Comparison of ENCODE assay signal across 23 cellular contexts in genomic region chr6:30790734-30791383, GRCh38. TPM values are rescaled to one million over a fixed set of nuclear protein-coding genes. Genes with fewer than 3 reads are reported as not detected.
DNase-seq lines count a peak whose midpoint lies in the region; ATAC-seq and TF ChIP-seq lines count a peak whose summit lies in the region.
"Had no signal": no experiment of that assay in that cellular context is flagged by ENCODE, and none has a peak within 500 bp of the region (broad histone marks: within the 10 kb centered on the region; RNA-seq: fewer than 3 reads in every experiment).

No MANE protein-coding gene starts in this region.

- no peak overlapping the region; the same call in 1 of the 2 replicates for H3K14ac ChIP-seq in IMR-90 (replicated peaks; ENCODE audit: low read depth, low read length)

- peaks cover 15% of the 10 kb centered on the region for H3K4me1 Mint-ChIP-seq in neural progenitor cell

- no peak overlapping the region for H3K4me3 Mint-ChIP-seq in neural progenitor cell
- H3K4me3 Mint-ChIP-seq: HFFc6 had no signal

- DNase-seq in SK-N-SH (no peak), IMR-90 (no peak), neural progenitor cell (ENCODE audit: low spot score) (peak; percentile 23), head of caudate nucleus (no peak), upper lobe of left lung (no peak), uterus (no peak)
- DNase-seq: activated CD4-positive, CD25-positive, alpha-beta regulatory T cell treated with anti-CD3 and anti-CD28 coated beads, Interleukin-2, amount 50 U/mL, for 72 hours; activated effector memory CD4-positive, alpha-beta T cell treated with anti-CD3 and anti-CD28 coated beads, Interleukin-2, amount 50 U/mL, for 16 hours; AML-193; amniotic stem cell; esophagus squamous epithelium; HFFc6; midbrain; MM.1S; NCI-H2171 treated with DMSO at 0.1 percent for 48 hours; NCI-H526; stimulated activated CD4-positive, alpha-beta T cell treated with anti-CD3 and anti-CD28 coated beads, Interleukin-4, amount 100 ng/mL, for 24 hours; T1000; upper lobe of right lung had no signal

- peak; percentile 44; the same call in 2 of the 3 replicates for ATAC-seq in SK-N-SH treated with all-trans-retinoic acid at 6 μM for 48 hours
- no peak for ATAC-seq in IMR-90 (ENCODE audit: low read depth)
- no peak for ATAC-seq in upper lobe of left lung (ENCODE audit: low FRiP score in 2 of 2)
- ATAC-seq: upper lobe of right lung had no signal

- H3K9me1 ChIP-seq in IMR-90 (ENCODE audit: insufficient read depth, low read length), result peaks cover 18% of the 10 kb centered on the region

- H3K56ac ChIP-seq in IMR-90 (ENCODE audit: extremely low read depth, insufficient read depth, low read length), result no peak overlapping the region

- H3K79me2 ChIP-seq in SK-N-SH (ENCODE audit: insufficient read depth) (no peaks in the 10 kb centered on the region), neural progenitor cell (ENCODE audit: low read depth) (no peaks in the 10 kb centered on the region)

- peak overlapping the region; percentile 53 for H3K27ac Mint-ChIP-seq in neural progenitor cell
- H3K27ac Mint-ChIP-seq: HFFc6 had no signal

- intact Hi-C loops in IMR-90 (cut with micrococcal nuclease) (no loop called here), head of caudate nucleus (cut with DNase I) (no loop called here), uterus (cut with DNase I; ENCODE audit: low total_unique reads) (no loop called here)

- no peaks in the 10 kb centered on the region for H3K9me3 Mint-ChIP-seq in neural progenitor cell
- H3K9me3 Mint-ChIP-seq: HFFc6 had no signal

- H3F3A ChIP-seq in SK-N-SH (replicated peaks; ENCODE audit: insufficient read depth) (no peaks in the 10 kb centered on the region), neural progenitor cell (ENCODE audit: low read depth) (peaks cover 4% of the 10 kb centered on the region)

- no peak for TF ChIP-seq EP300 in SK-N-SH (IDR thresholded peaks at IDR 0.05; ENCODE audit: borderline replicate concordance in 1 of 2, low read depth in 1 of 2, low read length in 1 of 2)
- TF ChIP-seq EP300 in upper lobe of left lung (IDR thresholded peaks at IDR 0.05), result no peak

- WGBS in SK-N-SH (ENCODE audit: low lambda C conversion rate), result 97% methylated on average over 4 of the region's 4 CpGs
- WGBS in IMR-90 (ENCODE audit: extremely low coverage in 2 of 2, insufficient read length in 1 of 2), 2 experiments, result no CpG with 5 or more reads among the region's 4 CpGs
- WGBS in upper lobe of left lung, 2 donors, result 93 to 96% methylated on average over 4 of the region's 4 CpGs

- no peaks in the 10 kb centered on the region for H3K36me3 Mint-ChIP-seq in neural progenitor cell

- H3K36me3 ChIP-seq in SK-N-SH (replicated peaks in 1 of 2; ENCODE audit: control insufficient read depth in 1 of 2, insufficient read depth in 2 of 2, low read length in 1 of 2) (no peaks in the 10 kb centered on the region), IMR-90 (ENCODE audit: control insufficient read depth, insufficient read depth, low read length) (no peaks in the 10 kb centered on the region), duodenal mucosa (ENCODE audit: control insufficient read depth in 1 of 2, insufficient read depth in 2 of 2, low read length in 2 of 2) (no peaks in the 10 kb centered on the region), neural progenitor cell (no peaks in the 10 kb centered on the region), upper lobe of left lung (no peaks in the 10 kb centered on the region), uterus (no peaks in the 10 kb centered on the region)
- H3K36me3 ChIP-seq: cardiac muscle cell, esophagus squamous epithelium, upper lobe of right lung had no signal

- H2AK5ac ChIP-seq in IMR-90 (ENCODE audit: low read depth, low read length), result peak overlapping the region; percentile 88

- peak overlapping the region; percentile 52 for H2BK20ac ChIP-seq in IMR-90 (ENCODE audit: low read depth, low read length)

- no peak overlapping the region for H4K8ac ChIP-seq in IMR-90 (ENCODE audit: low read depth in 2 of 2, low read length in 2 of 2)

- H4K91ac ChIP-seq in IMR-90 (ENCODE audit: insufficient read depth, low read depth, low read length), result no peak overlapping the region; the same call in 1 of the 2 replicates

- 0 out of 2 replicates have a peak overlapping the region, but pooled peaks have one; percentile 31 for H3K23ac ChIP-seq in IMR-90 (ENCODE audit: low read depth, low read length)

- H3K27me3 Mint-ChIP-seq in neural progenitor cell (ENCODE audit: insufficient read depth, low read depth), result no peaks in the 10 kb centered on the region

- peak overlapping the region; percentile 65 for H2BK15ac ChIP-seq in IMR-90 (ENCODE audit: low read depth, low read length)

- H4K20me1 ChIP-seq in SK-N-SH (ENCODE audit: insufficient read depth), result no peaks in the 10 kb centered on the region
- no peaks in the 10 kb centered on the region for H4K20me1 ChIP-seq in IMR-90 (ENCODE audit: insufficient read depth, low read length)
- H4K20me1 ChIP-seq in neural progenitor cell (ENCODE audit: low read depth), result no peaks in the 10 kb centered on the region

- H3K4me1 ChIP-seq in SK-N-SH (ENCODE audit: control insufficient read depth in 1 of 2, insufficient read depth in 2 of 2, low read depth in 1 of 2, low read length in 1 of 2) (peaks cover 4 to 8% of the 10 kb centered on the region in 2 experiments; a peak in 1 of 4 replicates), IMR-90 (ENCODE audit: control insufficient read depth, insufficient read depth, low read length) (peaks cover 6% of the 10 kb centered on the region), duodenal mucosa (ENCODE audit: control insufficient read depth in 1 of 2, insufficient read depth in 2 of 2, low read length in 2 of 2) (peaks cover 3 to 7% of the 10 kb centered on the region in 2 donors), neural progenitor cell (no peaks in the 10 kb centered on the region), upper lobe of left lung (peaks cover 9 to 21% (median 13%) of the 10 kb centered on the region in 4 donors), uterus (no peaks in the 10 kb centered on the region)

- peak overlapping the region; percentile 36; the same call in 1 of the 2 replicates for H2BK120ac ChIP-seq in IMR-90 (ENCODE audit: low read depth, low read length)

- no peak overlapping the region for H3K18ac ChIP-seq in IMR-90 (ENCODE audit: low read depth, low read length)

- POLR2A ChIA-PET in SK-N-SH (lab: Yijun Ruan, JAX), result interaction anchor here (1.6 kb wide), 1 partner anchor 65 kb away, joined by 3 read pairs; no protein-coding TSS in a partner anchor
- POLR2A ChIA-PET in IMR-90 (lab: Charles Lee; ENCODE audit: unreplicated experiment), result interaction anchor here (0.6 to 1.0 kb wide), 2 partner anchors 9 to 100 kb away, joined by 3 read pairs; no protein-coding TSS in a partner anchor

- no TSS peak for BruUV-seq in IMR-90 (replicated peaks; lab: Mats Ljungman, UMichigan)

- dilution Hi-C loops in IMR-90 (cut with HindIII; ENCODE audit: low sequenced_read_pairs, unreplicated experiment), result no loop called here

- no peak overlapping the region; a peak in 1 of 4 replicates for H3K27ac ChIP-seq in SK-N-SH (ENCODE audit: low read depth in 2 of 2, low read length in 1 of 2)
- H3K27ac ChIP-seq in IMR-90 (ENCODE audit: insufficient read depth, low read length), result no peak overlapping the region
- peak overlapping the region; percentile 1 for H3K27ac ChIP-seq in duodenal mucosa (ENCODE audit: low read depth, low read length)
- no peak overlapping the region for H3K27ac ChIP-seq in neural progenitor cell
- no peak overlapping the region for H3K27ac ChIP-seq in upper lobe of left lung
- H3K27ac ChIP-seq in uterus, result no peak overlapping the region
- H3K27ac ChIP-seq: 22Rv1, cardiac muscle cell, esophagus squamous epithelium, upper lobe of right lung had no signal

- H3K4me3 ChIP-seq in SK-N-SH (ENCODE audit: low read depth in 2 of 2, low read length in 1 of 2), result no peak overlapping the region
- no peak overlapping the region for H3K4me3 ChIP-seq in IMR-90 (ENCODE audit: insufficient read depth, low read depth, low read length)
- no peak overlapping the region for H3K4me3 ChIP-seq in duodenal mucosa (ENCODE audit: low read depth in 1 of 2, low read length in 2 of 2)
- H3K4me3 ChIP-seq in neural progenitor cell, result no peak overlapping the region
- H3K4me3 ChIP-seq in upper lobe of left lung, result no peak overlapping the region
- no peak overlapping the region for H3K4me3 ChIP-seq in uterus
- H3K4me3 ChIP-seq: cardiac muscle cell, esophagus squamous epithelium, upper lobe of right lung had no signal

- in situ Hi-C loops in IMR-90 (cut with MboI; ENCODE audit: low sequenced_read_pairs), result no loop called here

- H3K9me3 ChIP-seq in SK-N-SH (no peaks in the 10 kb centered on the region), IMR-90 (ENCODE audit: control insufficient read depth, insufficient read depth, low read length) (no peaks in the 10 kb centered on the region), duodenal mucosa (ENCODE audit: control insufficient read depth in 1 of 2, low read length in 2 of 2) (no peaks in the 10 kb centered on the region), neural progenitor cell (ENCODE audit: low read depth) (no peaks in the 10 kb centered on the region), upper lobe of left lung (no peaks in the 10 kb centered on the region), uterus (no peaks in the 10 kb centered on the region)
- H3K9me3 ChIP-seq: esophagus squamous epithelium, upper lobe of right lung had no signal

- H3K27me3 ChIP-seq in SK-N-SH (ENCODE audit: insufficient read depth) (no peaks in the 10 kb centered on the region), IMR-90 (ENCODE audit: control insufficient read depth, insufficient read depth, low read length) (no peaks in the 10 kb centered on the region), duodenal mucosa (ENCODE audit: control insufficient read depth in 1 of 2, insufficient read depth in 2 of 2, low read length in 2 of 2) (no peaks in the 10 kb centered on the region), neural progenitor cell (peaks cover 3% of the 10 kb centered on the region), upper lobe of left lung (no peaks in the 10 kb centered on the region), uterus (no peaks in the 10 kb centered on the region)
- H3K27me3 ChIP-seq: cardiac muscle cell, esophagus squamous epithelium, upper lobe of right lung had no signal

- peak overlapping the region; percentile 39 for H3K4ac ChIP-seq in IMR-90 (ENCODE audit: low read depth, low read length)

- no peak overlapping the region for H2AFZ ChIP-seq in SK-N-SH (ENCODE audit: low read depth)
- H2AFZ ChIP-seq in IMR-90 (replicated peaks; ENCODE audit: low read length, poor library complexity), result peak overlapping the region; percentile 24
- no peak overlapping the region for H2AFZ ChIP-seq in neural progenitor cell (replicated peaks)

- H2AK9ac ChIP-seq in IMR-90 (replicated peaks; ENCODE audit: low read depth, low read length, poor library complexity), result peak overlapping the region; percentile 10

- H3K9me2 ChIP-seq in SK-N-SH, result no peaks in the 10 kb centered on the region

- no peak overlapping the region for H4K5ac ChIP-seq in IMR-90 (ENCODE audit: low read depth, low read length)

- no peak for TF ChIP-seq RAD21 in SK-N-SH (IDR thresholded peaks at IDR 0.05; ENCODE audit: low read length)
- TF ChIP-seq RAD21 in IMR-90 (IDR thresholded peaks at IDR 0.05; ENCODE audit: low read length), result no peak

- H2BK5ac ChIP-seq in IMR-90 (ENCODE audit: low read depth, low read length, poor library complexity, severe bottlenecking), result no peak overlapping the region

- no peaks in the 10 kb centered on the region for H3K79me1 ChIP-seq in IMR-90 (ENCODE audit: low read depth in 1 of 2, low read length in 2 of 2)

- H3K9ac ChIP-seq in SK-N-SH (no peak overlapping the region), IMR-90 (ENCODE audit: low read depth, low read length) (no peak overlapping the region), duodenal mucosa (ENCODE audit: low read depth in 1 of 2, low read length in 2 of 2) (no peak overlapping the region), neural progenitor cell (no peak overlapping the region)

- H3K4me2 ChIP-seq in SK-N-SH (no peak overlapping the region), IMR-90 (ENCODE audit: low read depth, low read length) (no peak overlapping the region), neural progenitor cell (no peak overlapping the region)

- no peak for TF ChIP-seq CTCF in SK-N-SH (IDR thresholded peaks at IDR 0.05)
- TF ChIP-seq CTCF in IMR-90 (conservative IDR thresholded peaks at IDR 0.05; ENCODE audit: low read depth, low read length), result no peak
- TF ChIP-seq CTCF in neural progenitor cell (IDR thresholded peaks at IDR 0.05), result no peak
- TF ChIP-seq CTCF in upper lobe of left lung (IDR thresholded peaks at IDR 0.05), result no peak
- TF ChIP-seq CTCF in uterus (IDR thresholded peaks at IDR 0.05), result no peak

- TF ChIP-seq POLR2A in IMR-90 (IDR thresholded peaks at IDR 0.05; ENCODE audit: low read depth, low read length), result no peak
- no peak for TF ChIP-seq POLR2A in upper lobe of left lung (IDR thresholded peaks at IDR 0.05)
- TF ChIP-seq POLR2A in uterus (IDR thresholded peaks at IDR 0.05), result no peak

- CTCF ChIA-PET in SK-N-SH (lab: Yijun Ruan, JAX) (interaction anchor here (0.7 to 1.3 kb wide), 6 partner anchors 38 to 296 kb away, joined by 3 to 4 read pairs (median 3); no protein-coding TSS in a partner anchor), IMR-90 (lab: Yijun Ruan, JAX) (interaction anchor here (0.7 kb wide), 1 partner anchor 31 kb away, joined by 3 read pairs; no protein-coding TSS in a partner anchor)

RNA-seq across cellular contexts. Expression of gene IER3, which starts 46.5 kb away (rescaled TPM):
- polyA plus RNA-seq in SK-N-SH (2012; rRNA removed), result 12.9 and 14.0 TPM in 2 replicates
- polyA plus RNA-seq in SK-N-SH (2012; cell fraction: cytosol; rRNA removed), result 12.4 and 16.7 TPM in 2 replicates
- 27.7 and 30.1 TPM in 2 replicates for polyA plus RNA-seq in SK-N-SH (2012; cell fraction: nucleus; rRNA removed)
- total RNA-seq in IMR-90 (2012; rRNA removed), result 38.4 and 65.8 TPM in 2 replicates
- 159 and 163 TPM in 2 replicates for polyA plus RNA-seq in IMR-90 (2012; rRNA removed)
- polyA plus RNA-seq in IMR-90 (2012; cell fraction: cytosol; rRNA removed), result 156 and 229 TPM in 2 replicates
- polyA plus RNA-seq in IMR-90 (2012; cell fraction: nucleus; rRNA removed; ENCODE audit: low replicate concordance), result 349 and 418 TPM in 2 replicates
- total RNA-seq in neural progenitor cell (ENCODE audit: low replicate concordance), result 2.0 and 7.1 TPM in 2 replicates
- total RNA-seq in upper lobe of left lung, result 10 to 100 TPM in 4 of 6 donors, 1 to 10 TPM in 2; 4.2 to 61.1 (median 19.8) TPM
- 10 to 100 TPM in 2 of 4 donors, 1 to 10 TPM in 1, under 1 TPM in 1; 0.88 to 23.8 (median 10.4) TPM for total RNA-seq in uterus

RNA-seq across cellular contexts. Expression of gene FLOT1, which starts 48.4 kb away (rescaled TPM):
- polyA plus RNA-seq in SK-N-SH (2012; rRNA removed) (457 and 462 TPM in 2 replicates), IMR-90 (2012; rRNA removed) (161 and 162 TPM in 2 replicates)
- 377 and 388 TPM in 2 replicates for polyA plus RNA-seq in SK-N-SH (2012; cell fraction: cytosol; rRNA removed)
- polyA plus RNA-seq in SK-N-SH (2012; cell fraction: nucleus; rRNA removed), result 492 and 506 TPM in 2 replicates
- total RNA-seq in IMR-90 (2012; rRNA removed) (96.2 and 104 TPM in 2 replicates), neural progenitor cell (ENCODE audit: low replicate concordance) (80.3 and 96.9 TPM in 2 replicates), upper lobe of left lung (100 to 1,000 TPM; 133 to 212 (median 143) TPM), uterus (100 to 1,000 TPM in 1 of 4 donors, 10 to 100 TPM in 3; 47.1 to 155 (median 64.6) TPM)
- polyA plus RNA-seq in IMR-90 (2012; cell fraction: cytosol; rRNA removed), result 135 and 169 TPM in 2 replicates
- polyA plus RNA-seq in IMR-90 (2012; cell fraction: nucleus; rRNA removed; ENCODE audit: low replicate concordance), result 193 and 211 TPM in 2 replicates
